26 cellular contexts compared by ENCODE assay signal in the genomic region with DNA sequence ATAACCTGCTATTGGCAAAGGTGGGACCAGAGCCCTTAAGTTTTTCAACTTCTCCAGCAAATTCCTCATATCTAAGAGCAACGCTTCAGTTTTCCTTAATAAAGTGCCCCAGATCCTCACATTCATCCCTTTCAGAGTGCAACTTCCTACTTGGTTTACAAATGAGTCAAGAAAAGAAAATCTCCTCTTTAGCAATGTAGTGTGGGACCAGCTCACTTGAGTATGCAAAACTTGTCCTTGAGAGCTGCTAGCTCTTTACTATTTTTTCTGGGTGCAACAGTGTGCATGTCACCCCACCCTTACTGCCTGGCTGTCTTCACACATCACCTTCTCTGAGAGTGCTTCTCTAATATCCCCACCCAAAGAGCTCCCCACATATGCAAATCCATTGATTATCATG.
"Had no signal": no experiment of that assay in that cellular context is flagged by ENCODE, and none has a peak within 500 bp of the region (broad histone marks: within the 10 kb centered on the region; RNA-seq: fewer than 3 reads in every experiment).

No MANE protein-coding gene starts in this region.

- H3K9me3 ChIP-seq: ascending aorta, Peyer's patch, SK-N-SH had no signal

- H3K9ac ChIP-seq: SK-N-SH had no signal

- H3K4me1 ChIP-seq: ascending aorta, Peyer's patch had no signal

- H3K4me3 ChIP-seq: ascending aorta, Peyer's patch, SJSA1 had no signal

- H3K36me3 ChIP-seq: ascending aorta, Peyer's patch, SJSA1 had no signal

- H3K27me3 ChIP-seq: ascending aorta, Peyer's patch, SJSA1 had no signal

- DNase-seq: activated CD4-positive, alpha-beta T cell treated with anti-CD3 and anti-CD28 coated beads, Interleukin-2, amount 10 ng/mL, durations not matched to agents 24 days and 14 days; activated CD4-positive, alpha-beta T cell treated with anti-CD3 and anti-CD28 coated beads, Interleukin-2, amount 50 U/mL, for 48 hours; activated CD8-positive, alpha-beta T cell treated with anti-CD3 and anti-CD28 coated beads, Interleukin-2, amount 10 ng/mL, durations not matched to agents 7 days and 5 days; activated naive CD4-positive, alpha-beta T cell treated with anti-CD3 and anti-CD28 coated beads, Interleukin-2, amount 10 ng/mL, durations not matched to agents 7 days and 5 days; activated naive CD8-positive, alpha-beta T cell treated with anti-CD3 and anti-CD28 coated beads for 36 hours; activated T-cell treated with anti-CD3 and anti-CD28 coated beads, Interleukin-2, amount 50 U/mL, for 4 hours; amygdala; Karpas-422; KBM-7; NCI-H1105 treated with DMSO at 0.1 percent for 48 hours; NCI-H1436; NCI-H1694; NCI-H2029; NCI-H2107; NCI-H2171; NCI-H510A; NCI-H526; NCI-H748 treated with DMSO at 0.1 percent for 48 hours; NK-92 treated with Interleukin-12 subunit alpha and Interleukin-12 subunit beta, amount 100 ng/mL, for 24 hours; PC-3; Peyer's patch; RPMI8226; SHP77 treated with DMSO at 0.1 percent for 48 hours; SK-N-SH had no signal

- H3K27ac ChIP-seq: ascending aorta, Peyer's patch, SJSA1 had no signal

- ATAC-seq: activated CD8-positive, alpha-beta T cell treated with anti-CD3 and anti-CD28 coated beads, Interleukin-2, amount 10 ng/mL, durations not matched to agents 7 days and 5 days; activated T-cell treated with anti-CD3 and anti-CD28 coated beads, Interleukin-2, amount 50 U/mL, for 4 hours; PC-3 had no signal
